10 cellular contexts compared by ENCODE assay signal in the genomic region with DNA sequence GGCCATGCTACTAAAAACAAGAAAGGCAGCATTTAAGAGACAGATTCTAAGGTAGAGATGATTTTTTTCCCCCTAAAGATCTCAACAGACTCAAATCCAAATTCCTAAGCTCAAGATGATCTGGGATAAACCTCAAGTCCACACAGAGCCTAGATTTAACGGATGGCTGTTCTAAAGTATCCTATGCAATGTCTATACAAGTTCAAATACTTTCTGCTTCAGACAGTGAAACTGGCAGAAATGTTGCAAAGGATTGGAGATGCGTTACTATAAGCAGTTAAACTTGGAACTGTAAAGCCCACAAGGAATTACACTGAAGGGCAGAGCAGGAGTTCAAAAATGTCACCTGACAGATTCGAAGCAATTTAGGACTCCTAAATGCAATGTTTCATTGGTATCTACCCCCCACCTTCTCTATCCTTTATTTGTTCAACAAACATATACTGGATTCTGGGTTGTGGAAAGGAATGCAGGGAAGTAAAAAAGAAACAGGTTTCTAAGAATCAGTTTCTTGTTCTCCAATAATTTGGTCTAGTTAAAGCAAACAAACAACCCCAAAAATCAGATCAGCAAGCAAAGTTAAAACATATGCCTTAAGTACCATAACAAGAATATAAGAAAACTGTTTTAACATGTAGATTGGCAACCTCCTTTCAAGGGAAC. TPM values are rescaled to one million over a fixed set of nuclear protein-coding genes. Genes with fewer than 3 reads are reported as not detected.
A peak's percentile ranks its signal among the peaks of the same experiment; 100 is the strongest.
DNase-seq lines count a peak whose midpoint lies in the region; ATAC-seq and TF ChIP-seq lines count a peak whose summit lies in the region.
"Had no signal": no experiment of that assay in that cellular context is flagged by ENCODE, and none has a peak within 500 bp of the region (broad histone marks: within the 10 kb centered on the region; RNA-seq: fewer than 3 reads in every experiment).

No MANE protein-coding gene starts in this region.

- H3K4me1 ChIP-seq in BE2C (0 out of 2 replicates have a peak, but pooled peaks cover 4% of the 10 kb centered on the region), Panc1 (ENCODE audit: control insufficient read depth, insufficient read depth, low read length) (peaks cover 12% of the 10 kb centered on the region)

- in situ Hi-C loops in Panc1 (cut with HindIII; ENCODE audit: low pct_unique_long_range_greater_than_20kb, low sequenced_read_pairs) (no loop called here), GM13977 (cut with MboI; ENCODE audit: low pct_unique_long_range_greater_than_20kb, low sequenced_read_pairs, unreplicated experiment) (no loop called here)

- CTCF ChIA-PET in Panc1 (lab: Charles Lee), result interaction anchor here (0.6 kb wide), 1 partner anchor 47 kb away, joined by 3 read pairs; no protein-coding TSS in a partner anchor

- POLR2A ChIA-PET in Panc1 (lab: Charles Lee), result interaction anchor here (0.6 kb wide), 2 partner anchors 167 to 488 kb away, joined by 4 to 23 read pairs; no protein-coding TSS in a partner anchor

- no peaks in the 10 kb centered on the region for H3K27me3 ChIP-seq in BE2C
- no peaks in the 10 kb centered on the region for H3K27me3 ChIP-seq in Panc1 (ENCODE audit: control insufficient read depth, insufficient read depth, low read length)

- TF ChIP-seq CTCF in BE2C (IDR thresholded peaks at IDR 0.05; ENCODE audit: low read depth, low read length) (no peak), Panc1 (IDR thresholded peaks at IDR 0.05) (no peak), epithelial cell of esophagus (IDR thresholded peaks at IDR 0.05; ENCODE audit: insufficient read depth, low read depth, low read length, missing control alignments) (no peak), neural crest cell (conservative IDR thresholded peaks at IDR 0.05) (no peak), GM13977 (IDR thresholded peaks at IDR 0.05; ENCODE audit: extremely low read depth, insufficient read depth, missing control alignments) (no peak)

- no peak overlapping the region for H3K27ac Mint-ChIP-seq in neural crest cell (ENCODE audit: unreplicated experiment)

- H3K36me3 Mint-ChIP-seq in neural crest cell (ENCODE audit: low read depth), result no peaks in the 10 kb centered on the region

- peaks cover 28% of the 10 kb centered on the region for H3K4me1 Mint-ChIP-seq in neural crest cell

- 0 out of 2 replicates have a peak overlapping the region, but pooled peaks have one; percentile 19 for H3K27ac ChIP-seq in Panc1 (ENCODE audit: low read length)

- DNase-seq in BE2C (no peak), Panc1 (ENCODE audit: low read depth, low spot score) (no peak), epithelial cell of esophagus (ENCODE audit: low read depth) (no peak), neural crest cell (ENCODE audit: low read depth, low spot score) (no peak), DMS 273 treated with DMSO at 0.1 percent for 48 hours (lab: John Stamatoyannopoulos, UW) (no peak), AG08396 (ENCODE audit: low spot score) (no peak), GM13977 (ENCODE audit: low spot score) (no peak), GM19240 (ENCODE audit: insufficient read length, low spot score) (no peak)
- DNase-seq: effector CD8-positive, alpha-beta T cell; OCI-M1 had no signal

- H3K9me3 Mint-ChIP-seq in neural crest cell, result peaks cover 3% of the 10 kb centered on the region

- peak overlapping the region; percentile 90 for H3K4me3 Mint-ChIP-seq in neural crest cell

- TSS peak; percentile 58 for BruUV-seq in Panc1 (replicated peaks; lab: Mats Ljungman, UMichigan)

- intact Hi-C loops in Panc1 (cut with micrococcal nuclease; ENCODE audit: unreplicated experiment), result no loop called here

- H3K27me3 Mint-ChIP-seq in neural crest cell (ENCODE audit: low read depth), result no peaks in the 10 kb centered on the region

- H3K9me3 ChIP-seq in BE2C (no peaks in the 10 kb centered on the region), Panc1 (ENCODE audit: control insufficient read depth, insufficient read depth, low read depth, low read length) (no peaks in the 10 kb centered on the region)

- no peak for ATAC-seq in Panc1

- H3K36me3 ChIP-seq in BE2C (no peaks in the 10 kb centered on the region; the same call in 1 of the 2 replicates), Panc1 (ENCODE audit: control insufficient read depth, insufficient read depth, low read length) (no peaks in the 10 kb centered on the region)

- H3K4me3 ChIP-seq in BE2C (ENCODE audit: low read depth, low read length), result peak overlapping the region; percentile 88
- H3K4me3 ChIP-seq in Panc1 (ENCODE audit: low read depth in 2 of 2, low read length in 2 of 2), result peak overlapping the region; percentile 85 to 87
- H3K4me3 ChIP-seq in epithelial cell of esophagus (ENCODE audit: low read length), result peak overlapping the region; percentile 77

RNA-seq across cellular contexts. Expression of a gene that starts 1.6 kb away (rescaled TPM):
- polyA plus RNA-seq in BE2C (2012; ENCODE audit: insufficient read depth, insufficient read length, low read depth), result 3.0 TPM
- total RNA-seq in Panc1 (2021; ENCODE audit: unreplicated experiment) (7.4 TPM), neural crest cell (13.2 and 13.5 TPM in 2 replicates)
- 5.0 TPM for polyA plus RNA-seq in Panc1 (2012; ENCODE audit: insufficient read length)
